13 cellular contexts compared by ENCODE assay signal in the genomic region with DNA sequence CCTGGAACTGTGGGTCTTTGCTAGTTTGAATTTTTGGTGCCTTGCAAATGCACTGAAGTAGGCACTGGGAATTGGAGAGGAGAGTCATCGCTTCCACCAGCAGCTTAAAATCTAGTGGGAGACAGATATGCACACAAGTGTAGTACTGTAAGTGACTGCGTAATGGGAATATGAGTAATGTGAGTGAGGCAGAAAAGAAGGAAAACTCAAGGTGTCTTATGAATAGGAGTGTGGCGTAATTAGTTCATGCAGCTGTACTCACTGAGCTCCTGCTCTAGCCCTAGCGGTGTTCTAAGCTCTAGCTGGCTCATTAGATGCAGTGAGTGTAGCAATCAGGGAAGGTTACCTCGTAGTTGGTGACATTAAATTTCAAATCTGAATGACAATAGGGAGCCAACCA. TPM values are rescaled to one million over a fixed set of nuclear protein-coding genes. Genes with fewer than 3 reads are reported as not detected.
A peak's percentile ranks its signal among the peaks of the same experiment; 100 is the strongest.
DNase-seq lines count a peak whose midpoint lies in the region; ATAC-seq, FAIRE-seq and TF ChIP-seq lines count a peak whose summit lies in the region.
"Had no signal": no experiment of that assay in that cellular context is flagged by ENCODE, and none has a peak within 500 bp of the region (broad histone marks: within the 10 kb centered on the region; RNA-seq: fewer than 3 reads in every experiment).

No MANE protein-coding gene starts in this region.

- no peaks in the 10 kb centered on the region; the same call in 1 of the 2 replicates for H3F3A ChIP-seq in GM23338 (replicated peaks; ENCODE audit: low read depth)

- H3K27me3 Mint-ChIP-seq in CD4-positive, alpha-beta T cell = no peaks in the 10 kb centered on the region
- H3K27me3 Mint-ChIP-seq in GM23338 (ENCODE audit: insufficient read depth, low read depth, poor library complexity) (peaks cover 6% of the 10 kb centered on the region), nephron progenitor cell (ENCODE audit: low read depth, poor library complexity) (peaks cover 21% of the 10 kb centered on the region)

- H3K4me1 ChIP-seq in GM23338 (ENCODE audit: insufficient read depth) = peaks cover 18% of the 10 kb centered on the region; the same call in 1 of the 2 replicates
- peaks cover 0 to 88% (median 30%) of the 10 kb centered on the region in 3 donors for H3K4me1 ChIP-seq in esophagus squamous epithelium

- no peaks in the 10 kb centered on the region for H3K79me2 ChIP-seq in GM23338 (replicated peaks; ENCODE audit: insufficient read depth)

- H2AFZ ChIP-seq in GM23338 = no peak overlapping the region

- no peaks in the 10 kb centered on the region for H3K9me2 ChIP-seq in GM23338 (ENCODE audit: insufficient read depth)

- H3K4me3 Mint-ChIP-seq in CD4-positive, alpha-beta T cell = peak overlapping the region; percentile 49
- no peak overlapping the region for H3K4me3 Mint-ChIP-seq in GM23338
- no peak overlapping the region for H3K4me3 Mint-ChIP-seq in nephron progenitor cell

- no peak for TF ChIP-seq POLR2A in esophagus squamous epithelium (IDR thresholded peaks at IDR 0.05)

- H3K4me1 Mint-ChIP-seq in CD4-positive, alpha-beta T cell (ENCODE audit: low read depth) = peaks cover 87% of the 10 kb centered on the region
- H3K4me1 Mint-ChIP-seq in GM23338 (peaks cover 39% of the 10 kb centered on the region), nephron progenitor cell (peaks cover 63% of the 10 kb centered on the region)

- H3K4me2 ChIP-seq in GM23338 = no peak overlapping the region

- peaks cover 73% of the 10 kb centered on the region for H3K36me3 Mint-ChIP-seq in CD4-positive, alpha-beta T cell (ENCODE audit: low read depth)
- no peaks in the 10 kb centered on the region; the same call in 2 of the 3 replicates for H3K36me3 Mint-ChIP-seq in GM23338 (ENCODE audit: low read depth)
- no peaks in the 10 kb centered on the region for H3K36me3 Mint-ChIP-seq in nephron progenitor cell (ENCODE audit: low read depth)

- H3K9me3 ChIP-seq in CD4-positive, alpha-beta T cell (ENCODE audit: control insufficient read depth, low read length) = no peaks in the 10 kb centered on the region
- H3K9me3 ChIP-seq in esophagus squamous epithelium = no peaks in the 10 kb centered on the region
- H3K9me3 ChIP-seq: MG63, sigmoid colon, transverse colon had no signal

- H3K36me3 ChIP-seq in GM23338 (ENCODE audit: insufficient read depth) (no peaks in the 10 kb centered on the region), bronchial epithelial cell (ENCODE audit: control insufficient read depth, insufficient read depth, low read length) (no peaks in the 10 kb centered on the region), esophagus squamous epithelium (peaks cover 0 to 23% (median 0%) of the 10 kb centered on the region in 3 donors)
- H3K36me3 ChIP-seq: MG63, sigmoid colon, transverse colon had no signal

- DNase-seq in CD4-positive, alpha-beta T cell = no peak
- DNase-seq in GM23338 (ENCODE audit: low spot score) (peak; percentile 13), bronchial epithelial cell (ENCODE audit: low read depth) (peak; percentile 65), nephron progenitor cell (no peak), esophagus squamous epithelium (lab: John Stamatoyannopoulos, UW) (no peak), amygdala (lab: John Stamatoyannopoulos, UW) (no peak)
- DNase-seq: activated CD8-positive, alpha-beta memory T cell treated with anti-CD3 and anti-CD28 coated beads, Interleukin-2, amount 50 U/mL, for 4 hours; MG63; NCI-H345; sigmoid colon; transverse colon had no signal

- H3K4me3 ChIP-seq in GM23338 = no peak overlapping the region
- H3K4me3 ChIP-seq in bronchial epithelial cell (ENCODE audit: low read depth, low read length) = no peak overlapping the region
- H3K4me3 ChIP-seq in esophagus squamous epithelium = no peak overlapping the region
- H3K4me3 ChIP-seq: MG63, sigmoid colon, transverse colon had no signal

- WGBS in esophagus squamous epithelium, 2 donors = 61 to 70% methylated on average over 5 of the region's 5 CpGs

- TF ChIP-seq CTCF in CD4-positive, alpha-beta T cell (IDR thresholded peaks at IDR 0.05) = no peak
- TF ChIP-seq CTCF in GM23338 (conservative IDR thresholded peaks at IDR 0.05; ENCODE audit: low read depth in 2 of 2) = no peak
- TF ChIP-seq CTCF in bronchial epithelial cell (IDR thresholded peaks at IDR 0.05; ENCODE audit: insufficient read depth, low read length, severe bottlenecking) = no peak
- TF ChIP-seq CTCF in nephron progenitor cell (IDR thresholded peaks at IDR 0.05) = no peak
- TF ChIP-seq CTCF in esophagus squamous epithelium (IDR thresholded peaks at IDR 0.05) = no peak

- no peaks in the 10 kb centered on the region for H3K27me3 ChIP-seq in CD4-positive, alpha-beta T cell (ENCODE audit: control insufficient read depth, insufficient read depth, low read length)
- H3K27me3 ChIP-seq in GM23338 (ENCODE audit: insufficient read depth) (no peaks in the 10 kb centered on the region), bronchial epithelial cell (ENCODE audit: control insufficient read depth, insufficient read depth, low read length) (no peaks in the 10 kb centered on the region), esophagus squamous epithelium (no peaks in the 10 kb centered on the region)
- H3K27me3 ChIP-seq: MG63, sigmoid colon, transverse colon had no signal

- no peak for FAIRE-seq in bronchial epithelial cell (lab: Jason Lieb, UNC)
- FAIRE-seq: endothelial cell of umbilical vein had no signal

- intact Hi-C loops in CD4-positive, alpha-beta T cell (cut with DNase I, micrococcal nuclease) = loop anchor here in 1 of 2 experiments (2.0 to 10.0 kb wide), 3 partner anchors 47 to 1321 kb away; a partner anchor contains a TSS
- intact Hi-C loops in esophagus squamous epithelium (cut with DNase I) = loop anchor here (10.0 kb wide), 1 partner anchor 49 kb away; a partner anchor contains a TSS

- H3K27ac Mint-ChIP-seq in CD4-positive, alpha-beta T cell = peak overlapping the region; percentile 99
- no peak overlapping the region for H3K27ac Mint-ChIP-seq in GM23338
- peak overlapping the region; percentile 2 for H3K27ac Mint-ChIP-seq in nephron progenitor cell

- no peak for ATAC-seq in CD4-positive, alpha-beta T cell (ENCODE audit: poor library complexity)
- ATAC-seq in GM23338 (no peak), GM19455 (IDR thresholded peaks at IDR 0.05; ENCODE audit: unreplicated experiment) (no peak)

- H3K27ac ChIP-seq in CD4-positive, alpha-beta T cell (ENCODE audit: low read depth, low read length) = peak overlapping the region; percentile 3
- no peak overlapping the region for H3K27ac ChIP-seq in GM23338 (ENCODE audit: low read depth)
- H3K27ac ChIP-seq in esophagus squamous epithelium = no peak overlapping the region

- no peaks in the 10 kb centered on the region; the same call in 1 of the 2 replicates for H4K20me1 ChIP-seq in GM23338 (replicated peaks; ENCODE audit: insufficient read depth)

- CTCF ChIA-PET in CD4-positive, alpha-beta T cell (lab: Charles Lee) = interaction anchor here (1.1 to 1.8 kb wide), 3 partner anchors 23 to 82 kb away, joined by 3 to 6 read pairs (median 4); a partner anchor contains a TSS

- POLR2A ChIA-PET in CD4-positive, alpha-beta T cell (lab: Charles Lee) = interaction anchor here (1.2 to 5.8 kb wide), 4 partner anchors 10 to 57 kb away, joined by 5 to 157 read pairs (median 76); a partner anchor contains a TSS

- H3K9me3 Mint-ChIP-seq in CD4-positive, alpha-beta T cell = no peaks in the 10 kb centered on the region
- no peaks in the 10 kb centered on the region for H3K9me3 Mint-ChIP-seq in GM23338
- H3K9me3 Mint-ChIP-seq in nephron progenitor cell = no peaks in the 10 kb centered on the region

TF ChIP-seq in GM23338, 12 proteins besides CTCF, POLR2A, EP300 and RAD21 (continues in another document):
- TF ChIP-seq EZH2 (IDR thresholded peaks at IDR 0.05; ENCODE audit: low read depth, unreplicated experiment) (no peak), STAT1 (IDR thresholded peaks at IDR 0.05; ENCODE audit: unreplicated experiment) (no peak), JUNB (IDR thresholded peaks at IDR 0.05; ENCODE audit: unreplicated experiment) (no peak), POLR2AphosphoS5 (IDR thresholded peaks at IDR 0.05; ENCODE audit: low read depth) (no peak), EZH2phosphoT487 (IDR thresholded peaks at IDR 0.05; ENCODE audit: unreplicated experiment) (no peak), NANOG (IDR thresholded peaks at IDR 0.05; ENCODE audit: borderline replicate concordance) (no peak), CREB1 (CRISPR knock-in tag; IDR thresholded peaks at IDR 0.05; ENCODE audit: low read depth) (no peak), ZNF114 (CRISPR knock-in tag; IDR thresholded peaks at IDR 0.05) (no peak), ZNF331 (CRISPR knock-in tag; IDR thresholded peaks at IDR 0.05; ENCODE audit: low read depth) (no peak)
- TF ChIP-seq, protein P1, sequence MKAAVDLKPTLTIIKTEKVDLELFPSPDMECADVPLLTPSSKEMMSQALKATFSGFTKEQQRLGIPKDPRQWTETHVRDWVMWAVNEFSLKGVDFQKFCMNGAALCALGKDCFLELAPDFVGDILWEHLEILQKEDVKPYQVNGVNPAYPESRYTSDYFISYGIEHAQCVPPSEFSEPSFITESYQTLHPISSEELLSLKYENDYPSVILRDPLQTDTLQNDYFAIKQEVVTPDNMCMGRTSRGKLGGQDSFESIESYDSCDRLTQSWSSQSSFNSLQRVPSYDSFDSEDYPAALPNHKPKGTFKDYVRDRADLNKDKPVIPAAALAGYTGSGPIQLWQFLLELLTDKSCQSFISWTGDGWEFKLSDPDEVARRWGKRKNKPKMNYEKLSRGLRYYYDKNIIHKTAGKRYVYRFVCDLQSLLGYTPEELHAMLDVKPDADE (IDR thresholded peaks at IDR 0.05) = no peak

RNA-seq across cellular contexts. Expression of a gene that starts 2.8 kb away (rescaled TPM):
- total RNA-seq in CD4-positive, alpha-beta T cell = 100 to 1,000 TPM; 139 to 144 TPM
- total RNA-seq in GM23338 (2014; rRNA removed; shearing (Covaris generic)) = 4.4 and 5.2 TPM in 2 replicates
- 1.4 and 2.4 TPM in 2 replicates for polyA plus RNA-seq in GM23338 (2016; fragmentation: Nextera tagmentation; extraction: Ambion mirVana)
- total RNA-seq in bronchial epithelial cell = 31.6 and 43.9 TPM in 2 replicates
- 10 to 100 TPM; 17.3 to 52.8 (median 27.7) TPM for total RNA-seq in esophagus squamous epithelium

RNA-seq across cellular contexts. Expression of a gene that starts 52.2 kb away (rescaled TPM):
- total RNA-seq in CD4-positive, alpha-beta T cell = 1 to 10 TPM; 2.5 to 2.6 TPM
- total RNA-seq in GM23338 (2014; rRNA removed; shearing (Covaris generic)) = 11.7 and 14.6 TPM in 2 replicates
- polyA plus RNA-seq in GM23338 (2016; fragmentation: Nextera tagmentation; extraction: Ambion mirVana) = 3.9 and 4.0 TPM in 2 replicates
- total RNA-seq in bronchial epithelial cell = 9.7 and 9.9 TPM in 2 replicates
- 10 to 100 TPM; 10.7 to 16.2 (median 12.0) TPM for total RNA-seq in esophagus squamous epithelium

RNA-seq across cellular contexts. Expression of a gene that starts 57.6 kb away (rescaled TPM):
- total RNA-seq in CD4-positive, alpha-beta T cell = 10 to 100 TPM; 14.7 to 15.7 TPM
- total RNA-seq in GM23338 (2014; rRNA removed; shearing (Covaris generic)) = 54.8 and 58.8 TPM in 2 replicates
- polyA plus RNA-seq in GM23338 (2016; fragmentation: Nextera tagmentation; extraction: Ambion mirVana) = 32.3 and 35.2 TPM in 2 replicates
- total RNA-seq in bronchial epithelial cell (56.6 and 89.2 TPM in 2 replicates), esophagus squamous epithelium (100 to 1,000 TPM in 2 of 4 donors, 10 to 100 TPM in 2; 58.9 to 127 (median 103) TPM)

Comparison
In these comparisons a context has a peak if more than half of its experiments do, and no peak if none do; other contexts are left out.
1. DNase-seq: peak in GM23338 (single experiment) and bronchial epithelial cell (single experiment); none in CD4-positive, alpha-beta T cell (0 of 10), nephron progenitor cell (single experiment), esophagus squamous epithelium (single experiment) and amygdala (0 of 56).